ENCODE assay signal across 10 cellular contexts in the genomic region with DNA sequence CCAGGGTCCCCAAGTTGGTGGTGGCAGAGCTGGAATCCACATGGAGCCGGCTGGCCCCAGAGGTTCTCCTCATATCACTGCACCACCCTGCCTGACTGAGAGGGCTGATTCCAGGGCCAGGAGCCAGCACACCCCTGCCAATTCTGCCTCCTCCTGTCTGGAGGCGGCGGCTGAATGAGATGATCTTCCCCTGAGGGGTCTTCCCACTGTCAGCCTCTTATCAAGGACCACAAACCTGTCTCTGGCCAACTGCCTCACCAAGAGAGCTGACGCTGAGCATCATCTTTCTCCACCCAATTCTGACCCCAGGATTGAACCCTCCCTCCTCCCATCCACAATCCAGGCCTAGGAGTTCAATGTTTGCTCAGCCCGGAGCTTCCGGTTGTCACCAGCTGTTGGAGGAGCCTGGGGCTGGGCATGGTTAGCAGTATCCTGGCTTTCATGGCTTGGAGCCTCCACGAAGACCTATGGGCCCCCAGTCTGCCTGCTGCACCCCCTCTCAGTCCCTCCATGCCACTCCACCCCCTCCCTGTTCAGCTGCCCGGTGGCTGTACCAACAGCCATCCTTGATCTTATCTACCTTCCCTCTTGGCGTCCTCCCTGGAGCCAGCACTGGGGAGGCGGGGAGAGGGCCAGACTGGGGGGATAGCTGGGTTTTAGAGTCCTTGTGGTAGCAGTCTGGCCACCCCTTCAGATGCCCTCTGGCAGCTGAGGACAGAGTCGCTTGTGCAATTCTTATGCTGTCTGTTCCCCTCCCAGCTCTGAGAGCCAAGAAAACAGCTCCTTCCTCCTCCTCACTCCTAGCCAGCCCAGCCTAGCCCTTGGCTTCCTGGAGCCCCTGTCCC. TPM values are rescaled to one million over a fixed set of nuclear protein-coding genes. Genes with fewer than 3 reads are reported as not detected.
DNase-seq lines count a peak whose midpoint lies in the region; ATAC-seq, FAIRE-seq and TF ChIP-seq lines count a peak whose summit lies in the region.
"Had no signal": no experiment of that assay in that cellular context is flagged by ENCODE, and none has a peak within 500 bp of the region (broad histone marks: within the 10 kb centered on the region; RNA-seq: fewer than 3 reads in every experiment).

No MANE protein-coding gene starts in this region.

- no peak for TF ChIP-seq RAD21 in HCT116 (IDR thresholded peaks at IDR 0.05; ENCODE audit: low read depth)

- RAD21 ChIA-PET in HCT116 (lab: Charles Lee; ENCODE audit: low non-redundant PET in 1 of 2, low total read pairs in 2 of 2, uncharacterized antibody in 2 of 2, unreplicated experiment in 2 of 2), result interaction anchor here in 1 of 2 experiments (0.6 kb wide), 1 partner anchor 18 kb away, joined by 3 read pairs; no protein-coding TSS in a partner anchor

- no peaks in the 10 kb centered on the region for H4K20me1 ChIP-seq in HCT116 (ENCODE audit: insufficient read depth)
- H4K20me1 ChIP-seq in PC-3 (ENCODE audit: low read length), result no peaks in the 10 kb centered on the region

- POLR2A ChIA-PET in HCT116 (lab: Charles Lee), result interaction anchor here (2.9 to 6.0 kb wide), 4 partner anchors 10 to 25 kb away, joined by 19 to 59 read pairs (median 27); no protein-coding TSS in a partner anchor
- POLR2A ChIA-PET in PC-3 (lab: Charles Lee; ENCODE audit: unreplicated experiment), result interaction anchor here (0.6 to 1.5 kb wide), 2 partner anchors 24 to 135 kb away, joined by 3 to 4 read pairs; no protein-coding TSS in a partner anchor

- TF ChIP-seq POLR2A in HCT116 (IDR thresholded peaks at IDR 0.05; ENCODE audit: borderline replicate concordance, extremely low read depth, insufficient read depth, insufficient read length), result no peak

- WGBS in small intestine, 3 donors, result 33 to 47% (median 33%) methylated on average over 11 of the region's 11 CpGs

- DNase-seq in HCT116 (ENCODE audit: low read depth, low spot score), result no peak
- DNase-seq in PC-3, result peak; percentile 70
- DNase-seq in foreskin fibroblast, result peak; percentile 39 to 66
- DNase-seq in small intestine, result peak; percentile 72
- DNase-seq in UCSD-AML1 (lab: John Stamatoyannopoulos, UW; ENCODE audit: unreplicated experiment), result no peak
- no peak for DNase-seq in cerebellar cortex (ENCODE audit: low spot score)
- DNase-seq: NCI-H1436 treated with DMSO at 0.1 percent for 48 hours, ovary had no signal

- ATAC-seq in HCT116 (peak; percentile 3; the same call in 1 of the 2 replicates), PC-3 (peak; percentile 32), HG03280 (IDR thresholded peaks at IDR 0.05; ENCODE audit: unreplicated experiment) (no peak), HG03159 (IDR thresholded peaks at IDR 0.05; ENCODE audit: unreplicated experiment) (no peak)

- BruUV-seq in HCT116 (replicated peaks; lab: Mats Ljungman, UMichigan) (no TSS peak), PC-3 (replicated peaks; lab: Mats Ljungman, UMichigan) (no TSS peak)

- H3K4me1 ChIP-seq in HCT116 (ENCODE audit: control insufficient read depth in 1 of 2, insufficient read depth in 2 of 2, low read length in 2 of 2) (peaks cover 61 to 83% of the 10 kb centered on the region in 2 experiments), PC-3 (ENCODE audit: insufficient read depth, low read length) (peaks cover 37% of the 10 kb centered on the region), small intestine (ENCODE audit: control insufficient read depth in 2 of 2, insufficient read depth in 1 of 2, low read depth in 1 of 2, low read length in 1 of 2) (peaks cover 12 to 23% of the 10 kb centered on the region in 2 donors)

- CTCF ChIA-PET in HCT116 (lab: Charles Lee) (interaction anchor here (0.6 to 2.3 kb wide), 5 partner anchors 8 to 34 kb away, joined by 3 to 13 read pairs (median 6); no protein-coding TSS in a partner anchor), PC-3 (lab: Charles Lee) (interaction anchor here (0.6 to 2.4 kb wide), 5 partner anchors 21 to 33 kb away, joined by 4 to 18 read pairs (median 8); no protein-coding TSS in a partner anchor)

- H3K4me2 ChIP-seq in HCT116 (ENCODE audit: low read length) (peak overlapping the region; percentile 79), PC-3 (ENCODE audit: low read length) (peak overlapping the region; percentile 73)

- H3K9me3 ChIP-seq in HCT116 (ENCODE audit: control insufficient read depth in 1 of 2, insufficient read depth in 1 of 2, low read depth in 1 of 2, low read length in 2 of 2) (no peaks in the 10 kb centered on the region), PC-3 (ENCODE audit: low read length) (no peaks in the 10 kb centered on the region), small intestine (ENCODE audit: control insufficient read depth, low read depth) (no peaks in the 10 kb centered on the region)
- H3K9me3 ChIP-seq: ovary had no signal

- no peaks in the 10 kb centered on the region for H3K36me3 ChIP-seq in HCT116 (ENCODE audit: control insufficient read depth in 1 of 2, insufficient read depth in 2 of 2, low read length in 2 of 2)
- H3K36me3 ChIP-seq in PC-3 (ENCODE audit: low read depth, low read length), result no peaks in the 10 kb centered on the region; the same call in 1 of the 2 replicates
- H3K36me3 ChIP-seq in small intestine (ENCODE audit: control insufficient read depth in 2 of 2, insufficient read depth in 2 of 2, low read length in 2 of 2), result no peaks in the 10 kb centered on the region
- H3K36me3 ChIP-seq: ovary had no signal

- H2AFZ ChIP-seq in HCT116 (ENCODE audit: low read depth, low read length, poor library complexity, severe bottlenecking) (no peak overlapping the region), PC-3 (ENCODE audit: low read length) (no peak overlapping the region)

- FAIRE-seq in small intestine (lab: Jason Lieb, UNC), result no peak

- intact Hi-C loops in HCT116 (cut with micrococcal nuclease) (loop anchor here (2.0 kb wide), 1 partner anchor 17 kb away; no protein-coding TSS in a partner anchor), PC-3 (cut with micrococcal nuclease) (no loop called here)

- H3K27me3 ChIP-seq in HCT116 (ENCODE audit: insufficient read depth, low read length) (no peaks in the 10 kb centered on the region), PC-3 (ENCODE audit: low read length) (no peaks in the 10 kb centered on the region), small intestine (ENCODE audit: control insufficient read depth in 2 of 2, insufficient read depth in 2 of 2, low read length in 2 of 2) (no peaks in the 10 kb centered on the region)
- H3K27me3 ChIP-seq: ovary had no signal

- H3K9ac ChIP-seq in HCT116 (ENCODE audit: low read length) (peak overlapping the region; percentile 52), PC-3 (ENCODE audit: low read length) (peak overlapping the region; percentile 58)

- H3K79me2 ChIP-seq in HCT116 (ENCODE audit: insufficient read depth, low read length), result no peaks in the 10 kb centered on the region
- no peaks in the 10 kb centered on the region for H3K79me2 ChIP-seq in PC-3 (ENCODE audit: low read length)

- no peaks in the 10 kb centered on the region for H3K9me2 ChIP-seq in HCT116 (ENCODE audit: insufficient read depth)
- H3K9me2 ChIP-seq in PC-3 (replicated peaks; ENCODE audit: low read length), result no peaks in the 10 kb centered on the region

- H3K27ac ChIP-seq in HCT116 (ENCODE audit: low read depth, low read length) (peak overlapping the region; percentile 96), PC-3 (ENCODE audit: low read length) (peak overlapping the region; percentile 89), small intestine (ENCODE audit: low read depth in 1 of 2, low read length in 1 of 2) (peak overlapping the region; percentile 71 to 78)
- H3K27ac ChIP-seq: ovary had no signal

- H3K4me3 ChIP-seq in HCT116 (replicated peaks in 1 of 2; ENCODE audit: low read depth in 1 of 2, low read length in 2 of 2) (no peak overlapping the region), PC-3 (ENCODE audit: low read length) (no peak overlapping the region), foreskin fibroblast (ENCODE audit: low read depth in 1 of 2, low read length in 2 of 2) (no peak overlapping the region), small intestine (ENCODE audit: low read depth in 1 of 2, low read length in 2 of 2) (no peak overlapping the region)
- H3K4me3 ChIP-seq: ovary had no signal

- H3F3A ChIP-seq in PC-3 (ENCODE audit: low read length, unreplicated experiment), result no peaks in the 10 kb centered on the region

- no peak for TF ChIP-seq CTCF in HCT116 (IDR thresholded peaks at IDR 0.05 in 2 of 3, conservative IDR thresholded peaks at IDR 0.05 in 1 of 3; ENCODE audit: borderline replicate concordance in 1 of 3, insufficient read depth in 1 of 3, low read depth in 2 of 3, low read length in 2 of 3)
- TF ChIP-seq CTCF in PC-3 (conservative IDR thresholded peaks at IDR 0.05; ENCODE audit: low read depth, low read length), result no peak
- TF ChIP-seq CTCF in foreskin fibroblast (IDR thresholded peaks at IDR 0.05; ENCODE audit: low read depth, low read length), result no peak

TF ChIP-seq in HCT116, 20 proteins besides CTCF, POLR2A, EP300 and RAD21:
- TF ChIP-seq FOSL1 (IDR thresholded peaks at IDR 0.05; ENCODE audit: low read depth) (no peak), JUND (IDR thresholded peaks at IDR 0.05) (no peak), TCF7L2 (IDR thresholded peaks at IDR 0.05; ENCODE audit: borderline replicate concordance, extremely low read depth, insufficient read depth, insufficient read length) (peak; percentile 10), POLR2AphosphoS5 (IDR thresholded peaks at IDR 0.05; ENCODE audit: low read depth, low read length) (no peak), EZH2 (IDR thresholded peaks at IDR 0.05) (no peak), ZFX (IDR thresholded peaks at IDR 0.05) (peak; percentile 38; the same call in 1 of the 2 replicates)
TF ChIP-seq in HCT116: peak in this region for 2.

RNA-seq across cellular contexts. Expression of gene ABCC3, which starts 25.6 kb away (rescaled TPM):
- total RNA-seq in HCT116 (2021; ENCODE audit: unreplicated experiment) (66.2 TPM), PC-3 (2014; rRNA removed) (50.2 and 64.4 TPM in 2 replicates)
- 40.1 and 55.8 TPM in 2 replicates for polyA plus RNA-seq in HCT116 (2012)
- 100 to 1,000 TPM in 1 of 3 donors, 10 to 100 TPM in 2; 36.7 to 131 (median 99.3) TPM for polyA plus RNA-seq in small intestine

RNA-seq across cellular contexts. Expression of gene ANKRD40, which starts 47.5 kb away (rescaled TPM):
- 72.0 TPM for total RNA-seq in HCT116 (2021; ENCODE audit: unreplicated experiment)
- polyA plus RNA-seq in HCT116 (2012), result 20.0 and 26.1 TPM in 2 replicates
- total RNA-seq in PC-3 (2014; rRNA removed), result 44.2 and 44.3 TPM in 2 replicates
- polyA plus RNA-seq in small intestine, result 10 to 100 TPM in 1 of 3 donors, 1 to 10 TPM in 2; 5.7 to 12.5 (median 6.7) TPM

RNA-seq across cellular contexts. Expression of gene LUC7L3, which starts 59.1 kb away (rescaled TPM):
- 184 TPM for total RNA-seq in HCT116 (2021; ENCODE audit: unreplicated experiment)
- polyA plus RNA-seq in HCT116 (2012), result 65.6 and 97.0 TPM in 2 replicates
- total RNA-seq in PC-3 (2014; rRNA removed), result 43.0 and 54.3 TPM in 2 replicates
- polyA plus RNA-seq in small intestine, result 100 to 1,000 TPM in 2 of 3 donors, 10 to 100 TPM in 1; 57.4 to 466 (median 435) TPM

Comparison
In these comparisons a context has a peak if more than half of its experiments do, and no peak if none do; other contexts are left out.
1. ATAC-seq: peak in HCT116 (single experiment) and PC-3 (single experiment); none in HG03280 (single experiment) and HG03159 (single experiment).
2. DNase-seq: peak in PC-3 (single experiment), foreskin fibroblast (2 of 2) and small intestine (single experiment); none in HCT116 (single experiment), UCSD-AML1 (single experiment) and cerebellar cortex (single experiment).
3. Peak in every context shown above with its lines, with median percentiles within 50 percentile points of each other: H3K27ac ChIP-seq.